ENCODE assay signal across 8 cellular contexts in the genomic region with DNA sequence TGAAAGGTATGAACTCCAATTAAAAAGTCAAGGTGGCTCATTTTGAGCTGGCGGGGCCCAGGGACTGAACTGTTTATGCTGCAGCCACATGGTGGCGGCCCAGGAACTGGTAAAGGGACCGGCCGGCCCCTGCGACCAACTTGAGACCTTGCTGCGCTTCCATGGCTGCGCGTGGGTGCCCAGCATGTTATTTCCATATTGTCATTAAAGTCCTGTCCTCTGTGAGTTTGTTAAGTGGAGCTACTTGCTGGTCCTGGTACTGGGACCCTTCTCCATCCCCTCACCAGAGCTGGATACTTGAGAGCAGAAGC.
DNase-seq lines count a peak whose midpoint lies in the region; ATAC-seq, FAIRE-seq and TF ChIP-seq lines count a peak whose summit lies in the region.

No MANE protein-coding gene starts in this region.

- H3K4me3 Mint-ChIP-seq in GM23338 = no peak overlapping the region

- DNase-seq in AG20443 (ENCODE audit: low spot score) = peak; percentile 48
- DNase-seq in GM23338 (ENCODE audit: low spot score) = peak; percentile 90
- DNase-seq in activated CD4-positive, alpha-beta T cell treated with anti-CD3 and anti-CD28 coated beads, Interleukin-2, amount 50 U/mL, for 48 hours = peak; percentile 26 to 40
- DNase-seq in kidney epithelial cell (ENCODE audit: low read depth) = no peak
- no peak for DNase-seq in LoVo (ENCODE audit: low spot score)
- no peak for DNase-seq in T1000 (lab: John Stamatoyannopoulos, UW)
- no peak for DNase-seq in HTR-8/SVneo (ENCODE audit: insufficient read length, low spot score)

- no peak overlapping the region for H3K4me2 ChIP-seq in GM23338

- ATAC-seq in GM23338 (peak; percentile 87), HG03095 (IDR thresholded peaks at IDR 0.05; ENCODE audit: unreplicated experiment) (no peak)

- H3K27me3 ChIP-seq in GM23338 (ENCODE audit: insufficient read depth) = no peaks in the 10 kb centered on the region
- H3K27me3 ChIP-seq in kidney epithelial cell (ENCODE audit: control insufficient read depth, insufficient read depth, low read length) = no peaks in the 10 kb centered on the region

- H3K9me3 Mint-ChIP-seq in GM23338 = no peaks in the 10 kb centered on the region

- H3K27me3 Mint-ChIP-seq in GM23338 (ENCODE audit: insufficient read depth, low read depth, poor library complexity) = peaks cover 5% of the 10 kb centered on the region

- H3K4me3 ChIP-seq in GM23338 (no peak overlapping the region), kidney epithelial cell (ENCODE audit: low read depth, low read length) (no peak overlapping the region)

- H3K36me3 Mint-ChIP-seq in GM23338 (ENCODE audit: low read depth) = no peaks in the 10 kb centered on the region

- H3K27ac Mint-ChIP-seq in GM23338 = no peak overlapping the region

- no peaks in the 10 kb centered on the region for H3K9me2 ChIP-seq in GM23338 (ENCODE audit: insufficient read depth)

- TF ChIP-seq CTCF in GM23338 (conservative IDR thresholded peaks at IDR 0.05; ENCODE audit: low read depth in 2 of 2) (peak; percentile 86 to 89), kidney epithelial cell (IDR thresholded peaks at IDR 0.05; ENCODE audit: insufficient read depth, low read length, poor library complexity, severe bottlenecking) (peak; percentile 44)

- H3K36me3 ChIP-seq in GM23338 (ENCODE audit: insufficient read depth) (no peaks in the 10 kb centered on the region), kidney epithelial cell (ENCODE audit: control insufficient read depth, insufficient read depth, low read length) (peaks cover 1% of the 10 kb centered on the region)

- no peaks in the 10 kb centered on the region for H3F3A ChIP-seq in GM23338 (replicated peaks; ENCODE audit: low read depth)

- no peak overlapping the region for H2AFZ ChIP-seq in GM23338

- 0 out of 2 replicates have a peak, but pooled peaks cover 4% of the 10 kb centered on the region for H3K4me1 ChIP-seq in GM23338 (ENCODE audit: insufficient read depth)

- H3K79me2 ChIP-seq in GM23338 (replicated peaks; ENCODE audit: insufficient read depth) = no peaks in the 10 kb centered on the region

- peaks cover 13% of the 10 kb centered on the region for H3K4me1 Mint-ChIP-seq in GM23338

- no peaks in the 10 kb centered on the region for H4K20me1 ChIP-seq in GM23338 (replicated peaks; ENCODE audit: insufficient read depth)

- FAIRE-seq in HTR-8/SVneo (lab: Jason Lieb, UNC) = no peak

- no peak overlapping the region for H3K27ac ChIP-seq in GM23338 (ENCODE audit: low read depth)

TF ChIP-seq in GM23338, 12 proteins besides CTCF, POLR2A, EP300 and RAD21:
- no peak for TF ChIP-seq STAT1 (IDR thresholded peaks at IDR 0.05; ENCODE audit: unreplicated experiment)
- TF ChIP-seq, protein P1, sequence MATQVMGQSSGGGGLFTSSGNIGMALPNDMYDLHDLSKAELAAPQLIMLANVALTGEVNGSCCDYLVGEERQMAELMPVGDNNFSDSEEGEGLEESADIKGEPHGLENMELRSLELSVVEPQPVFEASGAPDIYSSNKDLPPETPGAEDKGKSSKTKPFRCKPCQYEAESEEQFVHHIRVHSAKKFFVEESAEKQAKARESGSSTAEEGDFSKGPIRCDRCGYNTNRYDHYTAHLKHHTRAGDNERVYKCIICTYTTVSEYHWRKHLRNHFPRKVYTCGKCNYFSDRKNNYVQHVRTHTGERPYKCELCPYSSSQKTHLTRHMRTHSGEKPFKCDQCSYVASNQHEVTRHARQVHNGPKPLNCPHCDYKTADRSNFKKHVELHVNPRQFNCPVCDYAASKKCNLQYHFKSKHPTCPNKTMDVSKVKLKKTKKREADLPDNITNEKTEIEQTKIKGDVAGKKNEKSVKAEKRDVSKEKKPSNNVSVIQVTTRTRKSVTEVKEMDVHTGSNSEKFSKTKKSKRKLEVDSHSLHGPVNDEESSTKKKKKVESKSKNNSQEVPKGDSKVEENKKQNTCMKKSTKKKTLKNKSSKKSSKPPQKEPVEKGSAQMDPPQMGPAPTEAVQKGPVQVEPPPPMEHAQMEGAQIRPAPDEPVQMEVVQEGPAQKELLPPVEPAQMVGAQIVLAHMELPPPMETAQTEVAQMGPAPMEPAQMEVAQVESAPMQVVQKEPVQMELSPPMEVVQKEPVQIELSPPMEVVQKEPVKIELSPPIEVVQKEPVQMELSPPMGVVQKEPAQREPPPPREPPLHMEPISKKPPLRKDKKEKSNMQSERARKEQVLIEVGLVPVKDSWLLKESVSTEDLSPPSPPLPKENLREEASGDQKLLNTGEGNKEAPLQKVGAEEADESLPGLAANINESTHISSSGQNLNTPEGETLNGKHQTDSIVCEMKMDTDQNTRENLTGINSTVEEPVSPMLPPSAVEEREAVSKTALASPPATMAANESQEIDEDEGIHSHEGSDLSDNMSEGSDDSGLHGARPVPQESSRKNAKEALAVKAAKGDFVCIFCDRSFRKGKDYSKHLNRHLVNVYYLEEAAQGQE (IDR thresholded peaks at IDR 0.05; ENCODE audit: unreplicated experiment) = no peak
- no peak for TF ChIP-seq ZNF331 (CRISPR knock-in tag; IDR thresholded peaks at IDR 0.05; ENCODE audit: low read depth)
- TF ChIP-seq EZH2 (IDR thresholded peaks at IDR 0.05; ENCODE audit: low read depth, unreplicated experiment) = no peak
- TF ChIP-seq POLR2AphosphoS5 (IDR thresholded peaks at IDR 0.05; ENCODE audit: low read depth) = no peak

Comparison
In these comparisons a context has a peak if more than half of its experiments do, and no peak if none do; other contexts are left out.
1. DNase-seq: peak in AG20443 (single experiment), GM23338 (single experiment) and activated CD4-positive, alpha-beta T cell treated with anti-CD3 and anti-CD28 coated beads, Interleukin-2, amount 50 U/mL, for 48 hours (2 of 2); none in kidney epithelial cell (single experiment), LoVo (single experiment), T1000 (single experiment) and HTR-8/SVneo (single experiment).